Comparison of ENCODE assay signal across 26 cellular contexts in genomic region chr3:45889278-45889833, GRCh38. TPM values are rescaled to one million over a fixed set of nuclear protein-coding genes. Genes with fewer than 3 reads are reported as not detected.
"Had no signal": no experiment of that assay in that cellular context is flagged by ENCODE, and none has a peak within 500 bp of the region (broad histone marks: within the 10 kb centered on the region; RNA-seq: fewer than 3 reads in every experiment).

No MANE protein-coding gene starts in this region.

- H3K9me3 Mint-ChIP-seq: activated T-helper 1 cell treated with anti-CD3 and anti-CD28 coated beads, Interleukin-12 subunit alpha, Interleukin-12 subunit beta, Interleukin-2, Interleukin-4 antibody, amounts not matched to agents 30 ng/mL and 10 ng/mL and 1 ng/mL, durations not matched to agents 14 hours and 24 hours and 36 hours; stimulated activated effector memory CD8-positive, alpha-beta T cell treated with anti-CD3 and anti-CD28 coated beads, Interleukin-12 subunit alpha, Interleukin-12 subunit beta, amount 100 ng/mL, for 72 hours had no signal

- H3K36me3 Mint-ChIP-seq: activated naive CD8-positive, alpha-beta T cell; stimulated activated effector memory CD8-positive, alpha-beta T cell treated with anti-CD3 and anti-CD28 coated beads, Interleukin-12 subunit alpha, Interleukin-12 subunit beta, amount 100 ng/mL, for 72 hours had no signal

- H3K27ac ChIP-seq: heart left ventricle, left ventricle myocardium inferior, psoas muscle, right lobe of liver, thoracic aorta, upper lobe of right lung, VCaP had no signal

- H3K27me3 ChIP-seq: right lobe of liver, upper lobe of right lung had no signal

- ATAC-seq: heart left ventricle; mucosa of descending colon; naive thymus-derived CD4-positive, alpha-beta T cell; psoas muscle; right lobe of liver; stimulated activated effector memory CD8-positive, alpha-beta T cell treated with anti-CD3 and anti-CD28 coated beads, Interleukin-12 subunit alpha, Interleukin-12 subunit beta, amount 100 ng/mL, for 72 hours; upper lobe of right lung had no signal

- H3K4me1 ChIP-seq: heart left ventricle, left ventricle myocardium inferior, psoas muscle, right lobe of liver, upper lobe of right lung had no signal

- H3K4me2 ChIP-seq: smooth muscle cell had no signal

- H3K27ac Mint-ChIP-seq: activated naive CD8-positive, alpha-beta T cell; activated T-helper 1 cell treated with anti-CD3 and anti-CD28 coated beads, Interleukin-12 subunit alpha, Interleukin-12 subunit beta, Interleukin-2, Interleukin-4 antibody, amounts not matched to agents 30 ng/mL and 10 ng/mL and 1 ng/mL, durations not matched to agents 14 hours and 24 hours and 36 hours; stimulated activated effector memory CD8-positive, alpha-beta T cell treated with anti-CD3 and anti-CD28 coated beads, Interleukin-12 subunit alpha, Interleukin-12 subunit beta, amount 100 ng/mL, for 72 hours had no signal

- H3K9me3 ChIP-seq: left ventricle myocardium inferior, mucosa of descending colon, psoas muscle, right lobe of liver, thoracic aorta, upper lobe of right lung had no signal

- H3K4me3 ChIP-seq: heart left ventricle, left ventricle myocardium inferior, mucosa of descending colon, psoas muscle, right lobe of liver, smooth muscle cell, thoracic aorta, upper lobe of right lung had no signal

- FAIRE-seq: bronchial epithelial cell had no signal

- H3K4me3 Mint-ChIP-seq: activated naive CD8-positive, alpha-beta T cell; activated T-helper 1 cell treated with anti-CD3 and anti-CD28 coated beads, Interleukin-12 subunit alpha, Interleukin-12 subunit beta, Interleukin-2, Interleukin-4 antibody, amounts not matched to agents 30 ng/mL and 10 ng/mL and 1 ng/mL, durations not matched to agents 14 hours and 24 hours and 36 hours; stimulated activated effector memory CD8-positive, alpha-beta T cell treated with anti-CD3 and anti-CD28 coated beads, Interleukin-12 subunit alpha, Interleukin-12 subunit beta, amount 100 ng/mL, for 72 hours had no signal

- DNase-seq: activated CD4-positive, alpha-beta T cell treated with anti-CD3 and anti-CD28 coated beads for 1 hour; activated CD4-positive, alpha-beta T cell treated with anti-CD3 and anti-CD28 coated beads, Interleukin-2, amount 50 U/mL, for 4 hours; activated gamma-delta T cell treated with Interleukin-2 at 50 U/mL for 16 hours; activated T-cell treated with anti-CD3 and anti-CD28 coated beads for 4 hours; cerebellar nuclear complex; cortex of kidney; erythroblast; foreskin melanocyte; heart left ventricle; left ventricle myocardium inferior; mucosa of descending colon; naive thymus-derived CD4-positive, alpha-beta T cell; psoas muscle; right lobe of liver; stimulated activated CD4-positive, alpha-beta T cell treated with anti-CD3 and anti-CD28 coated beads, Interleukin-4, amount 100 ng/mL, for 24 hours; T-helper 2 cell; upper lobe of right lung had no signal

- H3K36me3 ChIP-seq: heart left ventricle, left ventricle myocardium inferior, right lobe of liver, thoracic aorta, upper lobe of right lung had no signal

RNA-seq across cellular contexts. Expression of gene CCR9, which starts 3.0 kb away (rescaled TPM):
- total RNA-seq: activated T-helper 1 cell treated with anti-CD3 and anti-CD28 coated beads, Interleukin-12 subunit alpha, Interleukin-12 subunit beta, Interleukin-2, Interleukin-4 antibody, amounts not matched to agents 30 ng/mL and 10 ng/mL and 1 ng/mL, durations not matched to agents 14 hours and 24 hours and 36 hours; bronchial epithelial cell; heart left ventricle; kidney epithelial cell; left ventricle myocardium inferior; osteocyte; psoas muscle; smooth muscle cell; thoracic aorta; upper lobe of right lung had no signal
- polyA plus RNA-seq: smooth muscle cell had no signal

RNA-seq across cellular contexts. Expression of gene CXCR6, which starts 53.9 kb away (rescaled TPM):
- total RNA-seq: bronchial epithelial cell, kidney epithelial cell, osteocyte had no signal
